ENCODE assay signal across 23 cellular contexts in the genomic region with DNA sequence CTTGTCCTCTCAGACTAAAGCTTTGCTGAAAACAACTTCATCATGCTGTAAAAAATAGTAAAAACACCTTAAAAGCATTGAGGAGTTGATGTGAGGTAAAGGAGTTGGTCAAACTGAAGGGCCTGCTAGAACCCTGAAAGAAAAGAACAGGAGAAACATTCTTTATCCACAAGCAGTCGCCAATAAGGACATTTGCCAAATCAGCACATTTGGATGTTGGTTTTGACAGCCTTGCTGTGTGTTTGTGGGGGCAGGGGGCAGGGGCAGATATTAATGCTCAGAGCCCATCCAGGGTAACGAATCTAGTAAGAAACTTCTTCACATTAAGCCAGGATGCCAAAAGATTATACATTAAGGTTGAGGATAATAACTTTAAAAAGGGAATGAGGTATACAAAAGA.
"Had no signal": no experiment of that assay in that cellular context is flagged by ENCODE, and none has a peak within 500 bp of the region (broad histone marks: within the 10 kb centered on the region; RNA-seq: fewer than 3 reads in every experiment).

No MANE protein-coding gene starts in this region.

- H3K79me2 ChIP-seq: hepatocyte had no signal

- ATAC-seq: foreskin keratinocyte; gastroesophageal sphincter; heart left ventricle; left cardiac atrium; left lung; left ventricle myocardium superior; lower lobe of right lung; mucosa of descending colon; naive thymus-derived CD8-positive, alpha-beta T cell had no signal

- H3K36me3 ChIP-seq: esophagus muscularis mucosa, gastroesophageal sphincter, heart left ventricle, left lung, lower lobe of right lung had no signal

- H2AFZ ChIP-seq: hepatocyte had no signal

- H3K27me3 ChIP-seq: dorsolateral prefrontal cortex, esophagus muscularis mucosa, foreskin keratinocyte, gastroesophageal sphincter, heart left ventricle, hepatocyte, left lung had no signal

- H3K9me3 ChIP-seq: lower lobe of right lung had no signal

- H3K4me1 ChIP-seq: esophagus muscularis mucosa, foreskin keratinocyte, gastroesophageal sphincter, heart left ventricle, left lung, lower lobe of right lung had no signal

- H3K4me3 ChIP-seq: coronary artery, dorsolateral prefrontal cortex, esophagus muscularis mucosa, gastroesophageal sphincter, heart left ventricle, hepatocyte, left lung, lower lobe of right lung, mucosa of descending colon had no signal

- H3K4me2 ChIP-seq: hepatocyte had no signal

- DNase-seq: dermis blood vessel endothelial cell; dorsolateral prefrontal cortex; effector CD4-positive, alpha-beta T cell; effector memory CD4-positive, alpha-beta T cell; foreskin keratinocyte; heart left ventricle; hypothalamus; immature natural killer cell; left cardiac atrium; left lung; left ventricle myocardium superior; lower lobe of right lung; mesenchymal stem cell; mucosa of descending colon; naive B cell; naive thymus-derived CD8-positive, alpha-beta T cell had no signal

- H3K27ac ChIP-seq: coronary artery, dorsolateral prefrontal cortex, esophagus muscularis mucosa, foreskin keratinocyte, gastroesophageal sphincter, heart left ventricle, hepatocyte, left lung, lower lobe of right lung had no signal

- FAIRE-seq: endothelial cell of umbilical vein, frontal cortex, keratinocyte had no signal
